ENCODE assay signal across 21 cellular contexts in genomic region chr15:67462802-67463201, GRCh38.
"Had no signal": no experiment of that assay in that cellular context is flagged by ENCODE, and none has a peak within 500 bp of the region (broad histone marks: within the 10 kb centered on the region; RNA-seq: fewer than 3 reads in every experiment).

No MANE protein-coding gene starts in this region.

- H3K9me3 ChIP-seq: MG63 had no signal

- ATAC-seq: HepG2, Panc1, PC-3, SK-N-SH treated with all-trans-retinoic acid at 6 μM for 48 hours had no signal

- DNase-seq: IMR-90; Karpas-422; KG1; MG63; NCI-H1092; NCI-H1105 treated with DMSO at 0.1 percent for 48 hours; NCI-H1436; NCI-H1694 treated with DMSO at 0.1 percent for 48 hours; NCI-H1930; NCI-H2107; NCI-H2227 treated with DMSO at 0.1 percent for 48 hours; NCI-H524; NCI-H526 treated with DMSO at 0.1 percent for 48 hours; NK-92 treated with Interleukin-12 subunit alpha and Interleukin-12 subunit beta, amount 100 ng/mL, for 24 hours; PC-3; SHP77; T-helper 1 cell had no signal

- H3K27me3 ChIP-seq: MG63 had no signal

- H3K4me3 ChIP-seq: MG63 had no signal

- H3K36me3 ChIP-seq: MG63 had no signal

- H3K27ac ChIP-seq: RWPE1 had no signal
